Comparison of ENCODE assay signal across 9 cellular contexts in the genomic region with DNA sequence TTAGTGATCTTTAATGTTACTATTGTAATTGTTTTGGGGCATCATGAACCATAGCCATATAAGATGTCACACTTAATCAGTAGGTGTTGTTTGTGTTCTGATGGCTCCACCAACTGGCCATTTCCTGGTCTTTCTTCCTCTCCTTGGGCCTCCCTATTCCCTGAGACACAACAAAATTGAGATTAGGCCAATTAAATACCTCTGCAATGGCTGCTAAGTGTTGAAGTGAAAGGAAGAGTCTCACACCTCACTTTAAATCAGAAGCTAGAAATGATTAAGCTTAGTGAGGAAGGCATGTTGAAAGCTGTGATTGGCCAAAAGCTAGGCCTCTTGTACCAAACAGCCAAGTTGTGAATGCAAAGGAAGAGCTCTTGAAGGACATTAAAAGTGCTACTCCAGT. TPM values are rescaled to one million over a fixed set of nuclear protein-coding genes. Genes with fewer than 3 reads are reported as not detected.
DNase-seq lines count a peak whose midpoint lies in the region; ATAC-seq and TF ChIP-seq lines count a peak whose summit lies in the region.
"Had no signal": no experiment of that assay in that cellular context is flagged by ENCODE, and none has a peak within 500 bp of the region (broad histone marks: within the 10 kb centered on the region; RNA-seq: fewer than 3 reads in every experiment).

No MANE protein-coding gene starts in this region.

- peaks cover 4% of the 10 kb centered on the region for H3K36me3 Mint-ChIP-seq in endothelial cell (ENCODE audit: low read depth, unreplicated experiment)
- no peaks in the 10 kb centered on the region for H3K36me3 Mint-ChIP-seq in osteocyte (ENCODE audit: unreplicated experiment)

- H3K9me3 Mint-ChIP-seq in endothelial cell (ENCODE audit: unreplicated experiment) (no peaks in the 10 kb centered on the region), osteocyte (ENCODE audit: unreplicated experiment) (no peaks in the 10 kb centered on the region)

- H3K4me3 Mint-ChIP-seq in endothelial cell (ENCODE audit: unreplicated experiment) = no peak overlapping the region
- H3K4me3 Mint-ChIP-seq in osteocyte (ENCODE audit: unreplicated experiment) = no peak overlapping the region

- ATAC-seq in activated CD4-positive, CD25-positive, alpha-beta regulatory T cell treated with anti-CD3 and anti-CD28 coated beads, Interleukin-2, amount 50 U/mL, for 24 hours = peak; percentile 70 to 78
- ATAC-seq in GM21423 (IDR thresholded peaks at IDR 0.05; ENCODE audit: unreplicated experiment) (no peak), gastroesophageal sphincter (no peak)

- H3K4me1 ChIP-seq in gastroesophageal sphincter = peaks cover 0 to 29% (median 3%) of the 10 kb centered on the region in 3 donors

- H3K4me1 Mint-ChIP-seq in endothelial cell (ENCODE audit: unreplicated experiment) (peaks cover 6% of the 10 kb centered on the region), osteocyte (ENCODE audit: unreplicated experiment) (peaks cover 32% of the 10 kb centered on the region)

- H3K27ac Mint-ChIP-seq in endothelial cell (ENCODE audit: unreplicated experiment) (no peak overlapping the region), osteocyte (ENCODE audit: unreplicated experiment) (no peak overlapping the region)

- no peak for TF ChIP-seq POLR2A in gastroesophageal sphincter (IDR thresholded peaks at IDR 0.05)

- no peak for DNase-seq in activated CD4-positive, CD25-positive, alpha-beta regulatory T cell treated with anti-CD3 and anti-CD28 coated beads, Interleukin-2, amount 50 U/mL, for 72 hours
- DNase-seq in NCI-H69 (lab: John Stamatoyannopoulos, UW) = peak; percentile 61
- DNase-seq in endothelial cell (ENCODE audit: low spot score) = peak; percentile 5
- DNase-seq in osteocyte (ENCODE audit: extremely low spot score, unreplicated experiment) = no peak
- no peak for DNase-seq in NCI-H1436 (lab: John Stamatoyannopoulos, UW)

- TF ChIP-seq CTCF in endothelial cell (IDR thresholded peaks at IDR 0.05; ENCODE audit: unreplicated experiment) (no peak), osteocyte (IDR thresholded peaks at IDR 0.05) (peak; percentile 32), gastroesophageal sphincter (IDR thresholded peaks at IDR 0.05) (peak in 2 of 4 experiments; percentile 9 to 20)

- H3K9me3 ChIP-seq in gastroesophageal sphincter = no peaks in the 10 kb centered on the region
- H3K9me3 ChIP-seq: Caco-2 had no signal

- TF ChIP-seq EP300 in gastroesophageal sphincter (IDR thresholded peaks at IDR 0.05) = no peak

- H3K36me3 ChIP-seq in gastroesophageal sphincter = no peaks in the 10 kb centered on the region

- H3K27ac ChIP-seq in gastroesophageal sphincter = no peak overlapping the region

- no peaks in the 10 kb centered on the region for H3K27me3 ChIP-seq in gastroesophageal sphincter

- H3K27me3 Mint-ChIP-seq in endothelial cell (ENCODE audit: unreplicated experiment) = no peaks in the 10 kb centered on the region
- H3K27me3 Mint-ChIP-seq in osteocyte (ENCODE audit: unreplicated experiment) = no peaks in the 10 kb centered on the region

- H3K4me3 ChIP-seq in gastroesophageal sphincter = no peak overlapping the region

RNA-seq across cellular contexts. Expression of a gene that starts 30.7 kb away (rescaled TPM):
- total RNA-seq in endothelial cell (ENCODE audit: unreplicated experiment) (25.5 TPM), osteocyte (17.5 and 17.9 TPM in 2 replicates), gastroesophageal sphincter (10 to 100 TPM; 43.2 to 88.9 (median 59.5) TPM)

Comparison
In these comparisons a context has a peak if more than half of its experiments do, and no peak if none do; other contexts are left out.
1. ATAC-seq: peak in activated CD4-positive, CD25-positive, alpha-beta regulatory T cell treated with anti-CD3 and anti-CD28 coated beads, Interleukin-2, amount 50 U/mL, for 24 hours (2 of 2); none in GM21423 (single experiment) and gastroesophageal sphincter (single experiment).
2. DNase-seq: peak in NCI-H69 (single experiment) and endothelial cell (single experiment); none in activated CD4-positive, CD25-positive, alpha-beta regulatory T cell treated with anti-CD3 and anti-CD28 coated beads, Interleukin-2, amount 50 U/mL, for 72 hours (single experiment), osteocyte (single experiment) and NCI-H1436 (single experiment).